8 cellular contexts compared by ENCODE assay signal in genomic region chr4:37970702-37971101, GRCh38. TPM values are rescaled to one million over a fixed set of nuclear protein-coding genes. Genes with fewer than 3 reads are reported as not detected.
DNase-seq lines count a peak whose midpoint lies in the region; ATAC-seq and TF ChIP-seq lines count a peak whose summit lies in the region.

No MANE protein-coding gene starts in this region.

- POLR2A ChIA-PET in BJ (lab: Charles Lee) = no interaction called here

- TF ChIP-seq CTCF in BJ (IDR thresholded peaks at IDR 0.05; ENCODE audit: insufficient read depth, low read depth, low read length) (peak; percentile 57), GM23338 (conservative IDR thresholded peaks at IDR 0.05; ENCODE audit: low read depth in 2 of 2) (peak; percentile 65 to 71), cardiac muscle cell (IDR thresholded peaks at IDR 0.05; ENCODE audit: low read depth, low read length) (peak; percentile 34)

- H3K4me3 Mint-ChIP-seq in GM23338 = no peak overlapping the region

- CTCF ChIA-PET in BJ (lab: Yijun Ruan, JAX) = interaction anchor here (0.8 to 1.1 kb wide), 2 partner anchors 64 to 83 kb away, joined by 3 to 4 read pairs; no protein-coding TSS in a partner anchor

- H3K27ac ChIP-seq in GM23338 (ENCODE audit: low read depth) = no peak overlapping the region
- no peak overlapping the region for H3K27ac ChIP-seq in cardiac muscle cell

- H3K79me2 ChIP-seq in GM23338 (replicated peaks; ENCODE audit: insufficient read depth) = no peaks in the 10 kb centered on the region

- peaks cover 5% of the 10 kb centered on the region; the same call in 1 of the 3 replicates for H3K36me3 Mint-ChIP-seq in GM23338 (ENCODE audit: low read depth)

- no peaks in the 10 kb centered on the region for H3F3A ChIP-seq in GM23338 (replicated peaks; ENCODE audit: low read depth)

- H3K9me3 Mint-ChIP-seq in GM23338 = peaks cover 20% of the 10 kb centered on the region

- H3K9me3 ChIP-seq in cardiac muscle cell (ENCODE audit: low read depth) = no peaks in the 10 kb centered on the region

- no peak overlapping the region for H3K4me3 ChIP-seq in BJ (ENCODE audit: low read depth, low read length)
- H3K4me3 ChIP-seq in GM23338 = no peak overlapping the region
- no peak overlapping the region for H3K4me3 ChIP-seq in cardiac muscle cell

- H3K9me2 ChIP-seq in GM23338 (ENCODE audit: insufficient read depth) = peaks cover 7% of the 10 kb centered on the region; the same call in 1 of the 2 replicates

- H4K20me1 ChIP-seq in GM23338 (replicated peaks; ENCODE audit: insufficient read depth) = no peaks in the 10 kb centered on the region

- H3K4me2 ChIP-seq in GM23338 = no peak overlapping the region

- H3K27ac Mint-ChIP-seq in GM23338 = no peak overlapping the region

- ATAC-seq in GM23338 = peak; percentile 77
- no peak for ATAC-seq in HG03196 (IDR thresholded peaks at IDR 0.05; ENCODE audit: unreplicated experiment)

- H3K4me1 Mint-ChIP-seq in GM23338 = no peaks in the 10 kb centered on the region; the same call in 2 of the 3 replicates

- H3K27me3 Mint-ChIP-seq in GM23338 (ENCODE audit: insufficient read depth, low read depth, poor library complexity) = peaks cover 3% of the 10 kb centered on the region

- H3K27me3 ChIP-seq in BJ (ENCODE audit: control insufficient read depth, insufficient read depth, low read length) (no peaks in the 10 kb centered on the region), GM23338 (ENCODE audit: insufficient read depth) (no peaks in the 10 kb centered on the region), cardiac muscle cell (no peaks in the 10 kb centered on the region)

- H3K4me1 ChIP-seq in GM23338 (ENCODE audit: insufficient read depth) (no peaks in the 10 kb centered on the region), cardiac muscle cell (ENCODE audit: low read depth) (peaks cover 3% of the 10 kb centered on the region)

- H3K36me3 ChIP-seq in BJ (ENCODE audit: control insufficient read depth, insufficient read depth, low read length) (no peaks in the 10 kb centered on the region), GM23338 (ENCODE audit: insufficient read depth) (no peaks in the 10 kb centered on the region), cardiac muscle cell (no peaks in the 10 kb centered on the region)

- no peak overlapping the region for H2AFZ ChIP-seq in GM23338

- DNase-seq in BJ (ENCODE audit: low read depth) (no peak), GM23338 (ENCODE audit: low spot score) (peak; percentile 82), RKO (ENCODE audit: low spot score) (peak; percentile 74), cardiac muscle cell (ENCODE audit: low read depth in 1 of 2, low spot score in 1 of 2) (peak; percentile 22 to 38), NCI-H1092 treated with DMSO at 0.1 percent for 48 hours (lab: John Stamatoyannopoulos, UW) (no peak)
- DNase-seq in activated effector memory CD4-positive, alpha-beta T cell treated with Interleukin-2 at 50 U/mL for 16 hours = peak; percentile 35
- DNase-seq in stimulated activated CD4-positive, alpha-beta T cell treated with anti-CD3 and anti-CD28 coated beads, Interleukin-12 subunit alpha, Interleukin-12 subunit beta, amount 100 ng/mL, for 48 hours (ENCODE audit: low read depth in 2 of 3, low spot score in 1 of 3) = peak; percentile 40 to 60 (median 56)

TF ChIP-seq in GM23338, 12 proteins besides CTCF, POLR2A, EP300 and RAD21:
- TF ChIP-seq JUNB (IDR thresholded peaks at IDR 0.05; ENCODE audit: unreplicated experiment) (no peak), ZNF331 (CRISPR knock-in tag; IDR thresholded peaks at IDR 0.05; ENCODE audit: low read depth) (no peak), REST (IDR thresholded peaks at IDR 0.05; ENCODE audit: unreplicated experiment) (no peak), CREB1 (CRISPR knock-in tag; IDR thresholded peaks at IDR 0.05; ENCODE audit: low read depth) (0 out of 2 replicates have a peak, but pooled peaks have one; percentile 16), STAT1 (IDR thresholded peaks at IDR 0.05; ENCODE audit: unreplicated experiment) (no peak), EZH2phosphoT487 (IDR thresholded peaks at IDR 0.05; ENCODE audit: unreplicated experiment) (no peak), ZNF114 (CRISPR knock-in tag; IDR thresholded peaks at IDR 0.05) (no peak), ETS1 (IDR thresholded peaks at IDR 0.05) (no peak)

RNA-seq across cellular contexts. Expression of gene PTTG2, which starts 10.5 kb away (rescaled TPM):
- polyA plus RNA-seq in BJ (2011; rRNA removed) (not detected in 2 replicates), GM23338 (2016; fragmentation: Nextera tagmentation; extraction: Ambion mirVana) (1.1 TPM in 1 of 2 replicates, not detected in the other), cardiac muscle cell (not detected in 2 replicates)
- polyA minus RNA-seq in BJ (2011; rRNA and poly(A)+ RNA removed) = not detected in 2 replicates
- total RNA-seq in GM23338 (2014; rRNA removed; shearing (Covaris generic)) = not detected in 2 replicates
- total RNA-seq in cardiac muscle cell = not detected in 2 replicates

Comparison
In these comparisons a context has a peak if more than half of its experiments do, and no peak if none do; other contexts are left out.
1. DNase-seq: peak in GM23338 (single experiment), RKO (single experiment), activated effector memory CD4-positive, alpha-beta T cell treated with Interleukin-2 at 50 U/mL for 16 hours (single experiment), cardiac muscle cell (2 of 2) and stimulated activated CD4-positive, alpha-beta T cell treated with anti-CD3 and anti-CD28 coated beads, Interleukin-12 subunit alpha, Interleukin-12 subunit beta, amount 100 ng/mL, for 48 hours (3 of 3); none in BJ (single experiment) and NCI-H1092 treated with DMSO at 0.1 percent for 48 hours (single experiment).
2. Peak in every context shown above with its lines, with median percentiles within 50 percentile points of each other: CTCF ChIP-seq.